ENCODE assay signal across 24 cellular contexts in the genomic region with DNA sequence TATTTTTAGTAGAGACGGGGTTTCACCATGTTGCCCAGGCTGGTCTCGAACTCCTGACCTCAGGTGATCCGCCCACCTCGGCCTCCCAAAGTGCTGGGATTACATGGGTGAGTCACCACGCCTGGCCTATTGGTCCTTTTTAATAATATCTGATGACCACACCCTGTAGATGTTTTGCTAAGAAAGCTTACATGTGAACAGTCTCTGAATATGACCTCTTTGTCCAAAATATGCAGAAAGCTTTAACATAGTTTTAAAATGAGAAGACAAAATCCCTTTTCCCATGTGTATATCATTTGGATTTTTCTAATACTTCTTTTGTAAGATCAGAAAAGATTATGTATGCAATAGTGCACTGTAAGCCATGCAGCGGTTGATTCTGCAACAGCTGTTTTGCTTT. TPM values are rescaled to one million over a fixed set of nuclear protein-coding genes. Genes with fewer than 3 reads are reported as not detected.
DNase-seq lines count a peak whose midpoint lies in the region; ATAC-seq, FAIRE-seq and TF ChIP-seq lines count a peak whose summit lies in the region.
"Had no signal": no experiment of that assay in that cellular context is flagged by ENCODE, and none has a peak within 500 bp of the region (broad histone marks: within the 10 kb centered on the region; RNA-seq: fewer than 3 reads in every experiment).

No MANE protein-coding gene starts in this region.

- H3K27ac ChIP-seq in GM23338 (ENCODE audit: low read depth) (peak overlapping the region; percentile 28; the same call in 1 of the 2 replicates), K562 (ENCODE audit: extremely low read depth, low read depth, low read length) (no peak overlapping the region)
- H3K27ac ChIP-seq: HL-60, ovary, right atrium auricular region, upper lobe of left lung had no signal

- H3K36me3 ChIP-seq in GM23338 (ENCODE audit: insufficient read depth) (no peaks in the 10 kb centered on the region), K562 (ENCODE audit: control insufficient read depth, insufficient read depth, low read length) (no peaks in the 10 kb centered on the region)
- H3K36me3 ChIP-seq: ovary, right atrium auricular region, upper lobe of left lung had no signal

- peaks cover 7% of the 10 kb centered on the region; the same call in 1 of the 2 replicates for H4K20me1 ChIP-seq in GM23338 (replicated peaks; ENCODE audit: insufficient read depth)
- no peaks in the 10 kb centered on the region for H4K20me1 ChIP-seq in K562 (replicated peaks; ENCODE audit: control insufficient read depth, insufficient read depth, low read length)

- H2AFZ ChIP-seq in GM23338 (no peak overlapping the region), K562 (ENCODE audit: low read depth, low read length) (no peak overlapping the region)

- BruUV-seq in K562 (replicated peaks; lab: Mats Ljungman, UMichigan), result no TSS peak

- intact Hi-C loops in K562 (cut with micrococcal nuclease), result no loop called here

- no peaks in the 10 kb centered on the region for H3K9me2 ChIP-seq in GM23338 (ENCODE audit: insufficient read depth)

- no peaks in the 10 kb centered on the region for H3K9me3 Mint-ChIP-seq in GM23338
- H3K9me3 Mint-ChIP-seq in T-cell, result no peaks in the 10 kb centered on the region
- H3K9me3 Mint-ChIP-seq in activated naive CD8-positive, alpha-beta T cell treated with anti-CD3 and anti-CD28 coated beads, Interleukin-2, amount 50 U/mL, for 24 hours, result no peaks in the 10 kb centered on the region

- DNase-seq in AG04449 (ENCODE audit: low read depth, low spot score), result peak; percentile 66
- no peak for DNase-seq in GM23338 (ENCODE audit: low spot score)
- DNase-seq in K562 (ENCODE audit: extremely low read depth in 1 of 4, low spot score in 3 of 4), result no peak
- peak; percentile 50 for DNase-seq in hepatic stellate cell (ENCODE audit: low spot score)
- no peak for DNase-seq in T-cell
- no peak for DNase-seq in GM13977 (ENCODE audit: low spot score)
- no peak for DNase-seq in activated naive CD8-positive, alpha-beta T cell treated with anti-CD3 and anti-CD28 coated beads, Interleukin-2, amount 50 U/mL, for 24 hours
- no peak for DNase-seq in stimulated activated CD8-positive, alpha-beta memory T cell treated with anti-CD3 and anti-CD28 coated beads, Interleukin-4, amount 100 ng/mL, for 48 hours
- DNase-seq: activated CD4-positive, alpha-beta T cell treated with anti-CD3 and anti-CD28 coated beads for 48 hours; activated naive CD4-positive, alpha-beta T cell treated with anti-CD3 and anti-CD28 coated beads, Interleukin-2, amount 50 U/mL, for 16 hours; effector memory CD4-positive, alpha-beta T cell; head of caudate nucleus; mesenchymal stem cell; NCI-H1417 treated with DMSO at 0.1 percent for 48 hours; NCI-H524; NK-92 treated with Interleukin-12 subunit alpha and Interleukin-12 subunit beta, amount 100 ng/mL, for 24 hours; ovary; SIG-M5; stimulated activated CD4-positive, alpha-beta T cell treated with anti-CD3 and anti-CD28 coated beads, Interleukin-15, amount 100 ng/mL, for 24 hours; upper lobe of left lung had no signal

- no peak for TF ChIP-seq EP300 in K562 (IDR thresholded peaks at IDR 0.05; ENCODE audit: low read length)

- in situ Hi-C loops in K562 (cut with MboI) (no loop called here), GM13977 (cut with MboI; ENCODE audit: low pct_unique_long_range_greater_than_20kb, low sequenced_read_pairs, unreplicated experiment) (no loop called here)

- no peak for TF ChIP-seq POLR2A in K562 (conservative IDR thresholded peaks at IDR 0.05)

- H3K36me3 Mint-ChIP-seq in GM23338 (ENCODE audit: low read depth), result no peaks in the 10 kb centered on the region; the same call in 2 of the 3 replicates
- H3K36me3 Mint-ChIP-seq in T-cell, result no peaks in the 10 kb centered on the region
- H3K36me3 Mint-ChIP-seq in activated naive CD8-positive, alpha-beta T cell treated with anti-CD3 and anti-CD28 coated beads, Interleukin-2, amount 50 U/mL, for 24 hours (ENCODE audit: low read depth), result peaks cover 5% of the 10 kb centered on the region

- 52% methylated on average over 6 of the region's 6 CpGs for WGBS in K562 (ENCODE audit: insufficient coverage, low coverage, missing lambda C conversion rate)

- H3K4me3 ChIP-seq in AG04449 (ENCODE audit: low read depth, low read length) (no peak overlapping the region), GM23338 (no peak overlapping the region), K562 (no peak overlapping the region)
- H3K4me3 ChIP-seq: ovary, right atrium auricular region, upper lobe of left lung had no signal

- no peaks in the 10 kb centered on the region for H3K4me1 ChIP-seq in GM23338 (ENCODE audit: insufficient read depth)
- H3K4me1 ChIP-seq in K562 (replicated peaks in 1 of 2; ENCODE audit: control insufficient read depth in 2 of 2, insufficient read depth in 2 of 2, low read length in 2 of 2), result peaks cover 0 to 17% of the 10 kb centered on the region in 2 experiments; a peak in 2 of 5 replicates

- no peak for ATAC-seq in GM23338
- no peak for ATAC-seq in K562
- ATAC-seq in T-cell (replicated peaks in 1 of 4), result no peak
- ATAC-seq in activated naive CD8-positive, alpha-beta T cell treated with anti-CD3 and anti-CD28 coated beads, Interleukin-2, amount 50 U/mL, for 24 hours, result no peak
- ATAC-seq: Panc1 had no signal

- H3K27me3 Mint-ChIP-seq in GM23338 (ENCODE audit: insufficient read depth, low read depth, poor library complexity) (peaks cover 3% of the 10 kb centered on the region), T-cell (no peaks in the 10 kb centered on the region)
- H3K27me3 Mint-ChIP-seq in activated naive CD8-positive, alpha-beta T cell treated with anti-CD3 and anti-CD28 coated beads, Interleukin-2, amount 50 U/mL, for 24 hours, result no peaks in the 10 kb centered on the region

- H3K4me3 Mint-ChIP-seq in GM23338 (no peak overlapping the region), T-cell (no peak overlapping the region)
- H3K4me3 Mint-ChIP-seq in activated naive CD8-positive, alpha-beta T cell treated with anti-CD3 and anti-CD28 coated beads, Interleukin-2, amount 50 U/mL, for 24 hours, result no peak overlapping the region

- TF ChIP-seq CTCF in AG04449 (IDR thresholded peaks at IDR 0.05; ENCODE audit: insufficient read depth, low read length, missing control alignments) (no peak), GM23338 (conservative IDR thresholded peaks at IDR 0.05; ENCODE audit: low read depth in 2 of 2) (no peak), K562 (IDR thresholded peaks at IDR 0.05 in 2 of 3, conservative IDR thresholded peaks at IDR 0.05 in 1 of 3; ENCODE audit: insufficient read depth in 2 of 3, low read depth in 1 of 3, low read length in 3 of 3) (no peak), GM13977 (IDR thresholded peaks at IDR 0.05; ENCODE audit: extremely low read depth, insufficient read depth, missing control alignments) (no peak)

- H3K27me3 ChIP-seq in GM23338 (ENCODE audit: insufficient read depth), result no peaks in the 10 kb centered on the region
- no peaks in the 10 kb centered on the region for H3K27me3 ChIP-seq in K562 (ENCODE audit: control insufficient read depth in 2 of 2, insufficient read depth in 2 of 2, low read length in 2 of 2)
- H3K27me3 ChIP-seq: ovary, right atrium auricular region, upper lobe of left lung had no signal

- H3K4me2 ChIP-seq in GM23338, result no peak overlapping the region
- H3K4me2 ChIP-seq in K562 (ENCODE audit: insufficient read depth, low read length), result no peak overlapping the region

- H3K9ac ChIP-seq in K562 (ENCODE audit: insufficient read depth in 1 of 2, low read depth in 2 of 2, low read length in 2 of 2), result no peak overlapping the region

- no peak for FAIRE-seq in K562 (lab: Jason Lieb, UNC)
- FAIRE-seq: G401.6 had no signal

- CTCF ChIA-PET in AG04449 (lab: Yijun Ruan, JAX), result interaction anchor here (0.8 to 1.4 kb wide), 2 partner anchors 55 to 104 kb away, joined by 3 to 4 read pairs; no protein-coding TSS in a partner anchor
- CTCF ChIA-PET in K562 (lab: Yijun Ruan, JAX; ENCODE audit: low intra/inter-chr PET ratio), result no interaction called here
- CTCF ChIA-PET in T-cell (lab: Charles Lee), result interaction anchor here in 1 of 2 donors (0.7 kb wide), 1 partner anchor 62 kb away, joined by 3 read pairs; no protein-coding TSS in a partner anchor

- no peaks in the 10 kb centered on the region for H3K9me1 ChIP-seq in K562 (ENCODE audit: control insufficient read depth, insufficient read depth, low read length)

- no peaks in the 10 kb centered on the region for H3F3A ChIP-seq in GM23338 (replicated peaks; ENCODE audit: low read depth)

- POLR2A ChIA-PET in AG04449 (lab: Yijun Ruan, JAX), result interaction anchor here (1.0 to 1.1 kb wide), 2 partner anchors 34 to 39 kb away, joined by 3 to 6 read pairs; a partner anchor contains a TSS
- POLR2A ChIA-PET in K562 (lab: Yijun Ruan, JAX), result interaction anchor here (1.1 to 2.8 kb wide), 2 partner anchors 10 to 23 kb away, joined by 3 to 9 read pairs; no protein-coding TSS in a partner anchor
- POLR2A ChIA-PET in T-cell (lab: Charles Lee), result no interaction called here

- H3K4me1 Mint-ChIP-seq in GM23338, result peaks cover 8% of the 10 kb centered on the region
- peaks cover 16 to 17% (median 17%) of the 10 kb centered on the region in 3 donors for H3K4me1 Mint-ChIP-seq in T-cell
- H3K4me1 Mint-ChIP-seq in activated naive CD8-positive, alpha-beta T cell treated with anti-CD3 and anti-CD28 coated beads, Interleukin-2, amount 50 U/mL, for 24 hours, result peaks cover 18% of the 10 kb centered on the region

- no peak for TF ChIP-seq RAD21 in K562 (CRISPR knock-in tag; conservative IDR thresholded peaks at IDR 0.05 in 1 of 2, IDR thresholded peaks at IDR 0.05 in 1 of 2)

- H3K79me2 ChIP-seq in GM23338 (replicated peaks; ENCODE audit: insufficient read depth) (peaks cover 90% of the 10 kb centered on the region), K562 (ENCODE audit: control insufficient read depth, insufficient read depth, low read length) (0 out of 3 replicates have a peak, but pooled peaks cover 2% of the 10 kb centered on the region)

- H3K9me3 ChIP-seq in K562 (replicated peaks; ENCODE audit: control insufficient read depth, insufficient read depth, low read depth, low read length), result no peaks in the 10 kb centered on the region
- H3K9me3 ChIP-seq: ovary, right atrium auricular region, upper lobe of left lung had no signal

- H3K27ac Mint-ChIP-seq in GM23338, result no peak overlapping the region
- H3K27ac Mint-ChIP-seq in T-cell, result no peak overlapping the region
- no peak overlapping the region for H3K27ac Mint-ChIP-seq in activated naive CD8-positive, alpha-beta T cell treated with anti-CD3 and anti-CD28 coated beads, Interleukin-2, amount 50 U/mL, for 24 hours

RNA-seq across cellular contexts. Expression of a gene that starts 38.5 kb away (rescaled TPM):
- 54.6 and 68.2 TPM in 2 replicates for total RNA-seq in GM23338 (2014; rRNA removed; shearing (Covaris generic))
- 40.1 and 41.8 TPM in 2 replicates for polyA plus RNA-seq in GM23338 (2016; fragmentation: Nextera tagmentation; extraction: Ambion mirVana)
- 30.9 and 44.2 TPM in 2 replicates for total RNA-seq in K562 (2011; cell fraction: chromatin; rRNA removed; ENCODE audit: low replicate concordance)
- total RNA-seq in K562 (2011; cell fraction: nucleolus; rRNA removed), result 20.8 and 26.5 TPM in 2 replicates
- total RNA-seq in K562 (2011; cell fraction: nucleoplasm; rRNA removed), result 30.3 and 33.3 TPM in 2 replicates
- 19.1 and 20.9 TPM in 2 replicates for total RNA-seq in K562 (2014; rRNA removed)
- total RNA-seq in K562 (2014; rRNA removed; fragmentation: Illumina TruSeq; extraction: Trizol), result 20.3 and 21.2 TPM in 2 replicates
- 26.1 and 27.7 TPM in 2 replicates for total RNA-seq in K562 (2015; rRNA removed; fragmentation: Illumina TruSeq; extraction: Trizol)
- 21.3 and 23.7 TPM in 2 replicates for total RNA-seq in K562 (2021)
- 85.6 and 88.8 TPM in 2 replicates for polyA plus RNA-seq in K562 (2011; rRNA removed)
- 25.8 and 40.7 TPM in 2 replicates for polyA plus RNA-seq in K562 (2011; cell fraction: cytosol; rRNA removed)
- 68.2 and 86.9 TPM in 2 replicates for polyA plus RNA-seq in K562 (2011; cell fraction: nucleus; rRNA removed)
- 19.0 and 22.2 TPM in 2 replicates for polyA plus RNA-seq in K562 (2012)
- 23.6 and 34.9 TPM in 2 replicates for polyA plus RNA-seq in K562 (2014; fragmentation: Illumina TruSeq; extraction: Trizol)
- 10 to 100 TPM in 1 of 2 experiments, 1 to 10 TPM in 1; 8.2 to 11.1 TPM for polyA plus RNA-seq in K562 (2014; fragmentation: Nextera tagmentation; extraction: Ambion mirVana)
- 25.6 and 26.3 TPM in 2 replicates for polyA plus RNA-seq in K562 (2014; rRNA removed)
- 82.1 and 86.2 TPM in 2 replicates for polyA minus RNA-seq in K562 (2011; rRNA and poly(A)+ RNA removed)
- polyA minus RNA-seq in K562 (2011; cell fraction: cytosol; rRNA and poly(A)+ RNA removed), result 20.3 and 28.7 TPM in 2 replicates
- polyA minus RNA-seq in K562 (2011; cell fraction: nucleus; rRNA and poly(A)+ RNA removed), result 23.0 and 28.2 TPM in 2 replicates
- total RNA-seq in T-cell, result 10 to 100 TPM; 10.1 to 13.6 (median 11.6) TPM

Comparison
In these comparisons a context has a peak if more than half of its experiments do, and no peak if none do; other contexts are left out.
1. DNase-seq: peak in AG04449 (single experiment) and hepatic stellate cell (single experiment); none in GM23338 (single experiment), K562 (0 of 4), T-cell (0 of 34), GM13977 (single experiment), activated naive CD8-positive, alpha-beta T cell treated with anti-CD3 and anti-CD28 coated beads, Interleukin-2, amount 50 U/mL, for 24 hours (single experiment) and stimulated activated CD8-positive, alpha-beta memory T cell treated with anti-CD3 and anti-CD28 coated beads, Interleukin-4, amount 100 ng/mL, for 48 hours (single experiment).
2. POLR2A ChIA-PET loops: an anchor here in AG04449 (1.0 to 1.1 kb wide) and K562 (1.1 to 2.8 kb wide); none called in T-cell.